In genomic region chr4:73922766-73923630, GRCh38 we compare ENCODE assay signal across 10 cellular contexts. TPM values are rescaled to one million over a fixed set of nuclear protein-coding genes. Genes with fewer than 3 reads are reported as not detected.
DNase-seq lines count a peak whose midpoint lies in the region; ATAC-seq and TF ChIP-seq lines count a peak whose summit lies in the region.
"Had no signal": no experiment of that assay in that cellular context is flagged by ENCODE, and none has a peak within 500 bp of the region (broad histone marks: within the 10 kb centered on the region; RNA-seq: fewer than 3 reads in every experiment).

No MANE protein-coding gene starts in this region.

- H3K36me3 Mint-ChIP-seq in naive thymus-derived CD4-positive, alpha-beta T cell = no peaks in the 10 kb centered on the region

- DNase-seq in DMS 273 (lab: John Stamatoyannopoulos, UW; ENCODE audit: unreplicated experiment) (peak; percentile 1), DMS 273 treated with DMSO at 0.1 percent for 48 hours (lab: John Stamatoyannopoulos, UW) (no peak), NCI-H2196 treated with DMSO at 0.1 percent for 48 hours (lab: John Stamatoyannopoulos, UW; ENCODE audit: unreplicated experiment) (peak; percentile 6), dorsolateral prefrontal cortex (no peak), renal cortical epithelial cell (ENCODE audit: low read depth) (peak; percentile 55)
- DNase-seq in naive thymus-derived CD4-positive, alpha-beta T cell = no peak
- DNase-seq: T-helper 2 cell had no signal

- H3K27me3 ChIP-seq in dorsolateral prefrontal cortex = peaks cover 0 to 10% (median 0%) of the 10 kb centered on the region in 45 donors
- H3K27me3 ChIP-seq in naive thymus-derived CD4-positive, alpha-beta T cell (ENCODE audit: control insufficient read depth in 2 of 2, insufficient read depth in 2 of 2, low read length in 2 of 2) = no peaks in the 10 kb centered on the region

- ATAC-seq in HG03097 (IDR thresholded peaks at IDR 0.05; ENCODE audit: low FRiP score, unreplicated experiment) (no peak), GM18498 (IDR thresholded peaks at IDR 0.05; ENCODE audit: unreplicated experiment) (no peak)
- ATAC-seq in naive thymus-derived CD4-positive, alpha-beta T cell = no peak

- no peak overlapping the region for H3K4me3 Mint-ChIP-seq in naive thymus-derived CD4-positive, alpha-beta T cell

- peaks cover 0 to 7% (median 0%) of the 10 kb centered on the region in 5 donors for H3K27me3 Mint-ChIP-seq in naive thymus-derived CD4-positive, alpha-beta T cell

- no peak overlapping the region for H3K27ac Mint-ChIP-seq in naive thymus-derived CD4-positive, alpha-beta T cell

- CTCF ChIA-PET in naive thymus-derived CD4-positive, alpha-beta T cell (lab: Charles Lee) = no interaction called here

- H3K4me1 ChIP-seq in naive thymus-derived CD4-positive, alpha-beta T cell (ENCODE audit: control insufficient read depth in 2 of 2, insufficient read depth in 2 of 2, low read length in 2 of 2) = no peaks in the 10 kb centered on the region

- no peaks in the 10 kb centered on the region for H3K4me1 Mint-ChIP-seq in naive thymus-derived CD4-positive, alpha-beta T cell

- peaks cover 0 to 4% (median 0%) of the 10 kb centered on the region in 11 donors for H3K9me3 Mint-ChIP-seq in naive thymus-derived CD4-positive, alpha-beta T cell

- no peaks in the 10 kb centered on the region for H3K36me3 ChIP-seq in naive thymus-derived CD4-positive, alpha-beta T cell (ENCODE audit: control insufficient read depth in 2 of 3, insufficient read depth in 3 of 3, low read length in 3 of 3)

- no peak overlapping the region for H3K4me3 ChIP-seq in dorsolateral prefrontal cortex
- H3K4me3 ChIP-seq in naive thymus-derived CD4-positive, alpha-beta T cell (ENCODE audit: low read length) = no peak overlapping the region

- H3K9me3 ChIP-seq in naive thymus-derived CD4-positive, alpha-beta T cell (ENCODE audit: control insufficient read depth in 2 of 3, low read length in 3 of 3) = no peaks in the 10 kb centered on the region

- peak in 40 of 56 donors; percentile 5 to 68 (median 28) for TF ChIP-seq CTCF in dorsolateral prefrontal cortex (IDR thresholded peaks at IDR 0.05 in 54 of 56, conservative IDR thresholded peaks at IDR 0.05 in 2 of 56; ENCODE audit: low read depth in 1 of 56, partially characterized antibody in 56 of 56)

- no peak overlapping the region for H3K27ac ChIP-seq in dorsolateral prefrontal cortex
- no peak overlapping the region for H3K27ac ChIP-seq in naive thymus-derived CD4-positive, alpha-beta T cell (ENCODE audit: low read depth, low read length)
- H3K27ac ChIP-seq: 22Rv1 had no signal

- intact Hi-C loops in dorsolateral prefrontal cortex (cut with DNase I) = no loop called here
- intact Hi-C loops in naive thymus-derived CD4-positive, alpha-beta T cell (cut with micrococcal nuclease) = no loop called here

- POLR2A ChIA-PET in naive thymus-derived CD4-positive, alpha-beta T cell (lab: Charles Lee) = no interaction called here

RNA-seq across cellular contexts. Expression of gene CXCL1, which starts 53.8 kb away (rescaled TPM):
- 10 to 100 TPM in 9 of 120 experiments, 1 to 10 TPM in 83, under 1 TPM in 20, not detected in 8; 0.36 to 65.1 (median 2.5) TPM for total RNA-seq in dorsolateral prefrontal cortex
- 194 and 254 TPM in 2 replicates for total RNA-seq in renal cortical epithelial cell
- total RNA-seq in naive thymus-derived CD4-positive, alpha-beta T cell = 1 to 10 TPM in 1 of 5 experiments, under 1 TPM in 1, not detected in 3; 0.56 to 3.3 TPM
- not detected for polyA plus RNA-seq in naive thymus-derived CD4-positive, alpha-beta T cell

RNA-seq across cellular contexts. Expression of gene PF4, which starts 58.8 kb away (rescaled TPM):
- 1 to 10 TPM in 15 of 120 experiments, under 1 TPM in 3, not detected in 102; 0.84 to 2.7 (median 1.2) TPM for total RNA-seq in dorsolateral prefrontal cortex
- total RNA-seq in renal cortical epithelial cell = 0.60 and 0.87 TPM in 2 replicates
- 10 to 100 TPM in 1 of 5 experiments, under 1 TPM in 1, not detected in 3; 0.72 to 13.2 TPM for total RNA-seq in naive thymus-derived CD4-positive, alpha-beta T cell
- polyA plus RNA-seq in naive thymus-derived CD4-positive, alpha-beta T cell = not detected

Comparison
In these comparisons a context has a peak if more than half of its experiments do, and no peak if none do; other contexts are left out.
1. DNase-seq: peak in DMS 273 (single experiment), NCI-H2196 treated with DMSO at 0.1 percent for 48 hours (single experiment) and renal cortical epithelial cell (single experiment); none in DMS 273 treated with DMSO at 0.1 percent for 48 hours (single experiment), dorsolateral prefrontal cortex (0 of 10) and naive thymus-derived CD4-positive, alpha-beta T cell (0 of 9).